In genomic region chr2:75846683-75847190, GRCh38 we compare ENCODE assay signal across 39 cellular contexts.
"Had no signal": no experiment of that assay in that cellular context is flagged by ENCODE, and none has a peak within 500 bp of the region (broad histone marks: within the 10 kb centered on the region; RNA-seq: fewer than 3 reads in every experiment).

No MANE protein-coding gene starts in this region.

- H3K27me3 ChIP-seq: ascending aorta, cardiac muscle cell, colonic mucosa, SJCRH30 had no signal

- H3K4me1 ChIP-seq: ascending aorta, colonic mucosa, SJCRH30 had no signal

- H3K4me3 ChIP-seq: ascending aorta, cardiac muscle cell, colonic mucosa, SJCRH30, SK-N-MC had no signal

- H3K36me3 ChIP-seq: ascending aorta, cardiac muscle cell, colonic mucosa, SJCRH30, WERI-Rb-1 had no signal

- H3K27ac ChIP-seq: ascending aorta, cardiac muscle cell, colonic mucosa, SJCRH30, SK-N-MC, WERI-Rb-1 had no signal

- DNase-seq: activated CD4-positive, alpha-beta T cell treated with anti-CD3 and anti-CD28 coated beads for 1 hour; activated CD4-positive, alpha-beta T cell treated with anti-CD3 and anti-CD28 coated beads for 48 hours; activated CD4-positive, alpha-beta T cell treated with anti-CD3 and anti-CD28 coated beads, Interleukin-2, amount 50 U/mL, for 4 hours; activated CD4-positive, CD25-positive, alpha-beta regulatory T cell; activated CD8-positive, alpha-beta T cell treated with anti-CD3 and anti-CD28 coated beads for 36 hours; activated effector memory CD4-positive, alpha-beta T cell treated with anti-CD3 and anti-CD28 coated beads, Interleukin-2, amount 50 U/mL, for 16 hours; activated naive CD4-positive, alpha-beta T cell; activated naive CD4-positive, alpha-beta T cell treated with anti-CD3 and anti-CD28 coated beads, Interleukin-2, amount 50 U/mL, for 16 hours; activated naive CD8-positive, alpha-beta T cell treated with anti-CD3 and anti-CD28 coated beads for 36 hours; activated T-cell treated with anti-CD3 and anti-CD28 coated beads, Interleukin-2, amount 50 U/mL, for 1 hour; activated T-cell treated with anti-CD3 and anti-CD28 coated beads, Interleukin-2, amount 50 U/mL, for 72 hours; amygdala; colonic mucosa; Kasumi-1; KG1; MM.1S; MV-4-11; NCI-H1092; NCI-H1436 treated with DMSO at 0.1 percent for 48 hours; NCI-H1694 treated with DMSO at 0.1 percent for 48 hours; NCI-H2029; NCI-H2171 treated with DMSO at 0.1 percent for 48 hours; NCI-H2227 treated with DMSO at 0.1 percent for 48 hours; NCI-H446; NCI-H510A treated with DMSO at 0.1 percent for 48 hours; NCI-H526 treated with DMSO at 0.1 percent for 48 hours; NCI-H774; SHP77; SJCRH30; SW 1271; T-helper 1 cell; T-helper 2 cell; T-helper 9 cell; WERI-Rb-1 had no signal

- H3K9me3 ChIP-seq: ascending aorta, colonic mucosa, SJCRH30 had no signal

- ATAC-seq: activated CD8-positive, alpha-beta T cell treated with anti-CD3 and anti-CD28 coated beads for 36 hours; activated T-cell treated with anti-CD3 and anti-CD28 coated beads, Interleukin-2, amount 50 U/mL, for 72 hours; activated T-helper 17 cell treated with anti-CD3 and anti-CD28 coated beads, Interleukin-2, amount 50 U/mL, for 72 hours; Panc1 had no signal
